ENCODE assay signal across 14 cellular contexts in the genomic region with DNA sequence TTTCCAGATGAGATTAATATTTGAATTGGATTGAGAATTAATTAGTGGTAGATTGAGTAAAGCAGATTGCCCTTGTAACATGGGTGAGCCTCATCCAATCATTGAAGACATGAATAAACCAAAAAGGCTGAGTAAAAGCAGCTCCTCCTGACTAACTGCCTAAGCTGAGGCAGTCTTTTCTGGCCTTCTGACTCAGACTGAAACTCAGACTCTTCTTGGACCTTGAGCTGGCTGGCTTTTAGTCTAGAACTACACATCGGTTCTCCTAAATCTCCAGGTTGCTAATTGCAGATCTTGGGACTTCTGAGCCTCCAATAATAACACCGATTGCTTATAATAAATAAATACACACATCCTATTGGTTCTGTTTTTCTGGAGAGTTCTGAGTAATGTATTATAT. TPM values are rescaled to one million over a fixed set of nuclear protein-coding genes. Genes with fewer than 3 reads are reported as not detected.
A peak's percentile ranks its signal among the peaks of the same experiment; 100 is the strongest.
DNase-seq lines count a peak whose midpoint lies in the region; ATAC-seq and TF ChIP-seq lines count a peak whose summit lies in the region.
"Had no signal": no experiment of that assay in that cellular context is flagged by ENCODE, and none has a peak within 500 bp of the region (broad histone marks: within the 10 kb centered on the region; RNA-seq: fewer than 3 reads in every experiment).

No MANE protein-coding gene starts in this region.

- no peak overlapping the region for H2AK9ac ChIP-seq in IMR-90 (replicated peaks; ENCODE audit: low read depth, low read length, poor library complexity)

- dilution Hi-C loops in IMR-90 (cut with HindIII; ENCODE audit: low sequenced_read_pairs, unreplicated experiment): no loop called here

- DNase-seq in activated CD4-positive, alpha-beta T cell treated with anti-CD3 and anti-CD28 coated beads for 48 hours: peak; percentile 13
- no peak for DNase-seq in activated CD4-positive, alpha-beta T cell treated with anti-CD3 and anti-CD28 coated beads, Interleukin-2, amount 10 ng/mL, durations not matched to agents 24 days and 14 days
- DNase-seq in IMR-90: peak; percentile 52
- peak; percentile 16 to 54 for DNase-seq in foreskin fibroblast
- DNase-seq in erythroblast (lab: John Stamatoyannopoulos, UW): no peak
- DNase-seq in activated CD4-positive, alpha-beta T cell treated with anti-CD3 and anti-CD28 coated beads, Interleukin-2, amount 50 U/mL, for 4 hours: no peak
- DNase-seq: effector CD4-positive, alpha-beta T cell; Karpas-422; NCI-H2081; NK-92 treated with Interleukin-12 subunit alpha and Interleukin-12 subunit beta, amount 100 ng/mL, for 24 hours; upper lobe of left lung had no signal

- H3K36me3 ChIP-seq in IMR-90 (ENCODE audit: control insufficient read depth, insufficient read depth, low read length): no peaks in the 10 kb centered on the region
- H3K36me3 ChIP-seq: SJSA1, upper lobe of left lung had no signal

- H3K4me3 ChIP-seq in IMR-90 (ENCODE audit: insufficient read depth, low read depth, low read length) (no peak overlapping the region), foreskin fibroblast (ENCODE audit: low read depth in 1 of 2, low read length in 2 of 2) (no peak overlapping the region)
- H3K4me3 ChIP-seq: SJSA1, upper lobe of left lung had no signal

- TF ChIP-seq CTCF in IMR-90 (conservative IDR thresholded peaks at IDR 0.05; ENCODE audit: low read depth, low read length): no peak
- TF ChIP-seq CTCF in foreskin fibroblast (IDR thresholded peaks at IDR 0.05; ENCODE audit: low read depth, low read length): no peak

- H3K4me1 ChIP-seq in IMR-90 (ENCODE audit: control insufficient read depth, insufficient read depth, low read length): no peaks in the 10 kb centered on the region; the same call in 1 of the 2 replicates

- peaks cover 12% of the 10 kb centered on the region for H3K27me3 Mint-ChIP-seq in activated CD4-positive, alpha-beta T cell treated with anti-CD3 and anti-CD28 coated beads, Interleukin-2, amount 10 ng/mL, durations not matched to agents 24 days and 14 days

- no peak overlapping the region for H3K27ac ChIP-seq in IMR-90 (ENCODE audit: insufficient read depth, low read length)
- H3K27ac ChIP-seq: SJSA1, upper lobe of left lung had no signal

- TF ChIP-seq POLR2A in IMR-90 (IDR thresholded peaks at IDR 0.05; ENCODE audit: low read depth, low read length) (no peak), erythroblast (IDR thresholded peaks at IDR 0.05; ENCODE audit: low read length) (no peak)

- H3K4ac ChIP-seq in IMR-90 (ENCODE audit: low read depth, low read length): no peak overlapping the region

- H3K4me2 ChIP-seq in IMR-90 (ENCODE audit: low read depth, low read length): no peak overlapping the region

- in situ Hi-C loops in IMR-90 (cut with MboI; ENCODE audit: low sequenced_read_pairs): no loop called here

- CTCF ChIA-PET in IMR-90 (lab: Yijun Ruan, JAX): interaction anchor here (0.7 to 2.0 kb wide), 4 partner anchors 10 to 84 kb away, joined by 3 to 8 read pairs (median 3); no protein-coding TSS in a partner anchor

- TF ChIP-seq RAD21 in IMR-90 (IDR thresholded peaks at IDR 0.05; ENCODE audit: low read length): no peak

- no peaks in the 10 kb centered on the region for H3K9me3 ChIP-seq in IMR-90 (ENCODE audit: control insufficient read depth, insufficient read depth, low read length)
- H3K9me3 ChIP-seq: SJSA1, upper lobe of left lung had no signal

- no peak overlapping the region for H2AFZ ChIP-seq in IMR-90 (replicated peaks; ENCODE audit: low read length, poor library complexity)

- H4K8ac ChIP-seq in IMR-90 (ENCODE audit: low read depth in 2 of 2, low read length in 2 of 2): no peak overlapping the region

- H3K18ac ChIP-seq in IMR-90 (ENCODE audit: low read depth, low read length): no peak overlapping the region

- H2BK120ac ChIP-seq in IMR-90 (ENCODE audit: low read depth, low read length): no peak overlapping the region

- H3K23ac ChIP-seq in IMR-90 (ENCODE audit: low read depth, low read length): no peak overlapping the region

- H3K14ac ChIP-seq in IMR-90 (replicated peaks; ENCODE audit: low read depth, low read length): no peak overlapping the region

- intact Hi-C loops in activated CD4-positive, alpha-beta T cell treated with anti-CD3 and anti-CD28 coated beads, Interleukin-2, amount 10 ng/mL, durations not matched to agents 24 days and 14 days (cut with micrococcal nuclease): loop anchor here (5.0 kb wide), 1 partner anchor 71 kb away; the partner anchor contains the start of gene WNT10B
- intact Hi-C loops in IMR-90 (cut with micrococcal nuclease): no loop called here

- H3K9ac ChIP-seq in IMR-90 (ENCODE audit: low read depth, low read length): no peak overlapping the region

- H2BK20ac ChIP-seq in IMR-90 (ENCODE audit: low read depth, low read length): no peak overlapping the region

- ATAC-seq in GM19025 (IDR thresholded peaks at IDR 0.05; ENCODE audit: low read depth, unreplicated experiment): peak; percentile 67
- ATAC-seq in IMR-90 (ENCODE audit: low read depth): peak; percentile 44; the same call in 1 of the 2 replicates
- no peak for ATAC-seq in HG03342 (IDR thresholded peaks at IDR 0.05; ENCODE audit: unreplicated experiment)

- peaks cover 12% of the 10 kb centered on the region for H3K4me1 Mint-ChIP-seq in activated CD4-positive, alpha-beta T cell treated with anti-CD3 and anti-CD28 coated beads, Interleukin-2, amount 10 ng/mL, durations not matched to agents 24 days and 14 days

- no peak overlapping the region for H4K91ac ChIP-seq in IMR-90 (ENCODE audit: insufficient read depth, low read depth, low read length)

- POLR2A ChIA-PET in IMR-90 (lab: Charles Lee; ENCODE audit: unreplicated experiment): no interaction called here

- H3K56ac ChIP-seq in IMR-90 (ENCODE audit: extremely low read depth, insufficient read depth, low read length): no peak overlapping the region

- H2BK15ac ChIP-seq in IMR-90 (ENCODE audit: low read depth, low read length): no peak overlapping the region

- H3K27me3 ChIP-seq in IMR-90 (ENCODE audit: control insufficient read depth, insufficient read depth, low read length): peaks cover 2% of the 10 kb centered on the region
- H3K27me3 ChIP-seq: SJSA1, upper lobe of left lung had no signal

- no peaks in the 10 kb centered on the region for H4K20me1 ChIP-seq in IMR-90 (ENCODE audit: insufficient read depth, low read length)

- H3K79me1 ChIP-seq in IMR-90 (ENCODE audit: low read depth in 1 of 2, low read length in 2 of 2): no peaks in the 10 kb centered on the region

- no peak overlapping the region for H3K4me3 Mint-ChIP-seq in activated CD4-positive, alpha-beta T cell treated with anti-CD3 and anti-CD28 coated beads, Interleukin-2, amount 10 ng/mL, durations not matched to agents 24 days and 14 days

- no peaks in the 10 kb centered on the region for H3K9me1 ChIP-seq in IMR-90 (ENCODE audit: insufficient read depth, low read length)

- H2AK5ac ChIP-seq in IMR-90 (ENCODE audit: low read depth, low read length): no peak overlapping the region

- no CpG with 5 or more reads among the region's 2 CpGs for WGBS in IMR-90 (ENCODE audit: extremely low coverage in 2 of 2, insufficient read length in 1 of 2), 2 experiments

- no peak overlapping the region for H3K27ac Mint-ChIP-seq in activated CD4-positive, alpha-beta T cell treated with anti-CD3 and anti-CD28 coated beads, Interleukin-2, amount 10 ng/mL, durations not matched to agents 24 days and 14 days

- no peaks in the 10 kb centered on the region for H3K36me3 Mint-ChIP-seq in activated CD4-positive, alpha-beta T cell treated with anti-CD3 and anti-CD28 coated beads, Interleukin-2, amount 10 ng/mL, durations not matched to agents 24 days and 14 days (ENCODE audit: low read depth)

- H2BK5ac ChIP-seq in IMR-90 (ENCODE audit: low read depth, low read length, poor library complexity, severe bottlenecking): no peak overlapping the region

- H4K5ac ChIP-seq in IMR-90 (ENCODE audit: low read depth, low read length): no peak overlapping the region

- no TSS peak for BruUV-seq in IMR-90 (replicated peaks; lab: Mats Ljungman, UMichigan)

- no peaks in the 10 kb centered on the region for H3K9me3 Mint-ChIP-seq in activated CD4-positive, alpha-beta T cell treated with anti-CD3 and anti-CD28 coated beads, Interleukin-2, amount 10 ng/mL, durations not matched to agents 24 days and 14 days

TF ChIP-seq in IMR-90, 13 proteins besides CTCF, POLR2A, EP300 and RAD21 (continues in another document):
- TF ChIP-seq BHLHE40 (IDR thresholded peaks at IDR 0.05; ENCODE audit: low read depth, low read length) (no peak), CHD1 (IDR thresholded peaks at IDR 0.05; ENCODE audit: low read depth, low read length) (no peak), NFE2L2 (IDR thresholded peaks at IDR 0.05; ENCODE audit: low read depth, low read length) (no peak), RFX5 (IDR thresholded peaks at IDR 0.05; ENCODE audit: low read depth, low read length) (no peak), MAFK (IDR thresholded peaks at IDR 0.05; ENCODE audit: low read depth, low read length) (no peak)

RNA-seq across cellular contexts. Expression of gene FKBP11, which starts 24.0 kb away (rescaled TPM):
- 68.6 and 75.3 TPM in 2 replicates for total RNA-seq in activated CD4-positive, alpha-beta T cell treated with anti-CD3 and anti-CD28 coated beads, Interleukin-2, amount 10 ng/mL, durations not matched to agents 24 days and 14 days
- total RNA-seq in IMR-90 (2012; rRNA removed): 4.7 and 5.0 TPM in 2 replicates
- polyA plus RNA-seq in IMR-90 (2012; rRNA removed): 40.0 and 44.1 TPM in 2 replicates
- 24.1 and 44.7 TPM in 2 replicates for polyA plus RNA-seq in IMR-90 (2012; cell fraction: cytosol; rRNA removed)
- 111 and 137 TPM in 2 replicates for polyA plus RNA-seq in IMR-90 (2012; cell fraction: nucleus; rRNA removed; ENCODE audit: low replicate concordance)

RNA-seq across cellular contexts. Expression of gene RND1, which starts 35.6 kb away (rescaled TPM):
- total RNA-seq in activated CD4-positive, alpha-beta T cell treated with anti-CD3 and anti-CD28 coated beads, Interleukin-2, amount 10 ng/mL, durations not matched to agents 24 days and 14 days: 4.4 and 5.7 TPM in 2 replicates
- total RNA-seq in IMR-90 (2012; rRNA removed): under 0.01 TPM in 1 of 2 replicates, not detected in the other
- 0.21 and 0.26 TPM in 2 replicates for polyA plus RNA-seq in IMR-90 (2012; rRNA removed)
- 0.13 and 0.62 TPM in 2 replicates for polyA plus RNA-seq in IMR-90 (2012; cell fraction: cytosol; rRNA removed)
- 0.17 and 0.31 TPM in 2 replicates for polyA plus RNA-seq in IMR-90 (2012; cell fraction: nucleus; rRNA removed; ENCODE audit: low replicate concordance)
- total RNA-seq: SJSA1 had no signal

RNA-seq across cellular contexts. Expression of gene DDX23, which starts 49.3 kb away (rescaled TPM):
- 122 and 126 TPM in 2 replicates for total RNA-seq in activated CD4-positive, alpha-beta T cell treated with anti-CD3 and anti-CD28 coated beads, Interleukin-2, amount 10 ng/mL, durations not matched to agents 24 days and 14 days
- 81.9 and 92.5 TPM in 2 replicates for total RNA-seq in IMR-90 (2012; rRNA removed)
- 59.1 and 61.8 TPM in 2 replicates for polyA plus RNA-seq in IMR-90 (2012; rRNA removed)
- polyA plus RNA-seq in IMR-90 (2012; cell fraction: cytosol; rRNA removed): 26.3 and 32.9 TPM in 2 replicates
- polyA plus RNA-seq in IMR-90 (2012; cell fraction: nucleus; rRNA removed; ENCODE audit: low replicate concordance): 69.4 and 141 TPM in 2 replicates

RNA-seq across cellular contexts. Expression of gene ARF3, which starts 56.0 kb away (rescaled TPM):
- total RNA-seq in activated CD4-positive, alpha-beta T cell treated with anti-CD3 and anti-CD28 coated beads, Interleukin-2, amount 10 ng/mL, durations not matched to agents 24 days and 14 days: 109 and 112 TPM in 2 replicates
- 97.7 and 103 TPM in 2 replicates for total RNA-seq in IMR-90 (2012; rRNA removed)
- polyA plus RNA-seq in IMR-90 (2012; rRNA removed): 198 and 222 TPM in 2 replicates
- polyA plus RNA-seq in IMR-90 (2012; cell fraction: cytosol; rRNA removed): 112 and 114 TPM in 2 replicates
- 92.4 and 160 TPM in 2 replicates for polyA plus RNA-seq in IMR-90 (2012; cell fraction: nucleus; rRNA removed; ENCODE audit: low replicate concordance)

Comparison
In these comparisons a context has a peak if more than half of its experiments do, and no peak if none do; other contexts are left out.
1. DNase-seq: peak in activated CD4-positive, alpha-beta T cell treated with anti-CD3 and anti-CD28 coated beads for 48 hours (single experiment), IMR-90 (single experiment) and foreskin fibroblast (2 of 2); none in activated CD4-positive, alpha-beta T cell treated with anti-CD3 and anti-CD28 coated beads, Interleukin-2, amount 10 ng/mL, durations not matched to agents 24 days and 14 days (single experiment), erythroblast (0 of 2) and activated CD4-positive, alpha-beta T cell treated with anti-CD3 and anti-CD28 coated beads, Interleukin-2, amount 50 U/mL, for 4 hours (0 of 2).
2. RNA of gene FKBP11, which starts 24.0 kb away (total RNA-seq): 68.6 to 75.3 TPM in activated CD4-positive, alpha-beta T cell treated with anti-CD3 and anti-CD28 coated beads, Interleukin-2, amount 10 ng/mL, durations not matched to agents 24 days and 14 days; 4.7 to 5.0 TPM in IMR-90; every median in the first group is over 10 times any median in the second.